16 cellular contexts compared by ENCODE assay signal in the genomic region with DNA sequence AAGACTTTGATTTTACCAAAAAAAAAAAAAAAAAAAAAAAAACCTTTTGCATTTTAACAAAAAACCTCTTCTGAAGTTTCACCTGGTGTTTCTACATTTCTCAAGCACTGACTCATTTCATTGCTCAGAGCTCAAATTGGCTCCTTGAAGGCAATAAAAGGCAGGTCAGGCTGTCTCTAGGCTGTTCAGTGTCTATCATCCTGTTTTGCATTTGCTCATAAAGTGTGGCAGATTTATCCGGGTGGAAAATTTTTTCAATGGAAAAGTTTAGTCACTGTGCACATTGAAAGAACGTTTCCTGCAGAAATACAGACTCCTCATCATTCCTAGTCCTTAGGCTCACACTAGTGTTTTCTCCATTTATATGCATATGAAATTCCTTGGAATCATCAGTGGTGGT.
DNase-seq lines count a peak whose midpoint lies in the region; ATAC-seq, FAIRE-seq and TF ChIP-seq lines count a peak whose summit lies in the region.
"Had no signal": no experiment of that assay in that cellular context is flagged by ENCODE, and none has a peak within 500 bp of the region (broad histone marks: within the 10 kb centered on the region; RNA-seq: fewer than 3 reads in every experiment).

No MANE protein-coding gene starts in this region.

- DNase-seq in HK-2 (ENCODE audit: unreplicated experiment) = peak; percentile 9
- peak; percentile 93 for DNase-seq in PC-3
- DNase-seq in epithelial cell of proximal tubule (ENCODE audit: low read depth) = peak; percentile 89
- no peak for DNase-seq in pancreas
- no peak for DNase-seq in NCI-H187 treated with DMSO at 0.1 percent for 48 hours (lab: John Stamatoyannopoulos, UW)
- DNase-seq in HCEC 1CT = no peak
- DNase-seq in WERI-Rb-1 = no peak
- DNase-seq in C1 segment of cervical spinal cord (lab: John Stamatoyannopoulos, UW) = no peak
- DNase-seq: activated CD4-positive, alpha-beta T cell treated with anti-CD3 and anti-CD28 coated beads for 4 hours; activated naive CD4-positive, alpha-beta T cell; naive B cell; stimulated activated CD4-positive, alpha-beta T cell treated with anti-CD3 and anti-CD28 coated beads, Interleukin-4, amount 100 ng/mL, for 24 hours had no signal

- no TSS peak for BruUV-seq in PC-3 (replicated peaks; lab: Mats Ljungman, UMichigan)

- no peak overlapping the region for H2AFZ ChIP-seq in PC-3 (ENCODE audit: low read length)

- CTCF ChIA-PET in PC-3 (lab: Charles Lee) = interaction anchor here (0.5 to 2.1 kb wide), 20 partner anchors 9 to 1722 kb away, joined by 3 to 28 read pairs (median 7); no protein-coding TSS in a partner anchor

- H3K36me3 ChIP-seq in PC-3 (ENCODE audit: low read depth, low read length) (no peaks in the 10 kb centered on the region), pancreas (no peaks in the 10 kb centered on the region), WERI-Rb-1 (no peaks in the 10 kb centered on the region)
- H3K36me3 ChIP-seq: gastrocnemius medialis, SJCRH30 had no signal

- H3K9me3 ChIP-seq in PC-3 (ENCODE audit: low read length) = no peaks in the 10 kb centered on the region
- H3K9me3 ChIP-seq in pancreas = no peaks in the 10 kb centered on the region
- no peaks in the 10 kb centered on the region for H3K9me3 ChIP-seq in WERI-Rb-1 (ENCODE audit: severe bottlenecking)
- H3K9me3 ChIP-seq: gastrocnemius medialis, SJCRH30 had no signal

- peak; percentile 86 for ATAC-seq in PC-3
- no peak for ATAC-seq in pancreas

- TF ChIP-seq CTCF in PC-3 (conservative IDR thresholded peaks at IDR 0.05; ENCODE audit: low read depth, low read length) = no peak
- TF ChIP-seq CTCF in epithelial cell of proximal tubule (conservative IDR thresholded peaks at IDR 0.05; ENCODE audit: low read depth, low read length) = no peak
- TF ChIP-seq CTCF in pancreas (IDR thresholded peaks at IDR 0.05) = no peak
- no peak for TF ChIP-seq CTCF in WERI-Rb-1 (IDR thresholded peaks at IDR 0.05; ENCODE audit: low read depth, low read length)

- peaks cover 11% of the 10 kb centered on the region for H3F3A ChIP-seq in PC-3 (ENCODE audit: low read length, unreplicated experiment)

- POLR2A ChIA-PET in PC-3 (lab: Charles Lee; ENCODE audit: unreplicated experiment) = interaction anchor here (0.6 to 0.9 kb wide), 2 partner anchors 10 to 320 kb away, joined by 5 to 12 read pairs; no protein-coding TSS in a partner anchor

- intact Hi-C loops in PC-3 (cut with micrococcal nuclease) = loop anchor here (1.0 to 10.0 kb wide), 9 partner anchors 24 to 318 kb away; no protein-coding TSS in a partner anchor
- intact Hi-C loops in pancreas (cut with DNase I) = loop anchor here in 2 of 3 donors (10.0 kb wide), 2 partner anchors 282 to 292 kb away; no protein-coding TSS in a partner anchor

- H3K9ac ChIP-seq in PC-3 (ENCODE audit: low read length) = peak overlapping the region; percentile 64

- H3K4me2 ChIP-seq in PC-3 (ENCODE audit: low read length) = peak overlapping the region; percentile 81

- H3K4me1 ChIP-seq in PC-3 (ENCODE audit: insufficient read depth, low read length) (peaks cover 21% of the 10 kb centered on the region), pancreas (peaks cover 0 to 4% (median 3%) of the 10 kb centered on the region in 3 donors)
- H3K4me1 ChIP-seq: SJCRH30 had no signal

- peak; percentile 5 for FAIRE-seq in pancreas (lab: Jason Lieb, UNC)

- no peaks in the 10 kb centered on the region for H3K79me2 ChIP-seq in PC-3 (ENCODE audit: low read length)

- H3K9me2 ChIP-seq in PC-3 (replicated peaks; ENCODE audit: low read length) = no peaks in the 10 kb centered on the region

- H3K4me3 ChIP-seq in PC-3 (ENCODE audit: low read length) (peak overlapping the region; percentile 63; the same call in 1 of the 2 replicates), epithelial cell of proximal tubule (ENCODE audit: low read depth, low read length) (no peak overlapping the region), pancreas (no peak overlapping the region), WERI-Rb-1 (ENCODE audit: low read depth, low read length) (no peak overlapping the region)
- H3K4me3 ChIP-seq: lung, SJCRH30 had no signal

- WGBS in pancreas, 2 donors = 52 to 65% methylated on average over 2 of the region's 2 CpGs

- no peaks in the 10 kb centered on the region for H4K20me1 ChIP-seq in PC-3 (ENCODE audit: low read length)

- peak overlapping the region; percentile 92 for H3K27ac ChIP-seq in PC-3 (ENCODE audit: low read length)
- no peak overlapping the region for H3K27ac ChIP-seq in pancreas
- H3K27ac ChIP-seq in WERI-Rb-1 = no peak overlapping the region
- H3K27ac ChIP-seq: SJCRH30, skin epidermis had no signal

- H3K27me3 ChIP-seq in PC-3 (ENCODE audit: low read length) = no peaks in the 10 kb centered on the region
- no peaks in the 10 kb centered on the region for H3K27me3 ChIP-seq in pancreas
- no peaks in the 10 kb centered on the region for H3K27me3 ChIP-seq in WERI-Rb-1 (ENCODE audit: insufficient read depth, low read depth, severe bottlenecking)
- H3K27me3 ChIP-seq: gastrocnemius medialis, SJCRH30 had no signal

Comparison
In these comparisons a context has a peak if more than half of its experiments do, and no peak if none do; other contexts are left out.
1. DNase-seq: peak in HK-2 (single experiment), PC-3 (single experiment) and epithelial cell of proximal tubule (single experiment); none in pancreas (0 of 6), NCI-H187 treated with DMSO at 0.1 percent for 48 hours (single experiment), HCEC 1CT (single experiment), WERI-Rb-1 (single experiment) and C1 segment of cervical spinal cord (0 of 14).